Comparison of ENCODE assay signal across 12 cellular contexts in genomic region chr16:28612359-28613280, GRCh38. TPM values are rescaled to one million over a fixed set of nuclear protein-coding genes. Genes with fewer than 3 reads are reported as not detected.
A peak's percentile ranks its signal among the peaks of the same experiment; 100 is the strongest.
DNase-seq lines count a peak whose midpoint lies in the region; ATAC-seq, FAIRE-seq and TF ChIP-seq lines count a peak whose summit lies in the region.
"Not testable (repeated sequence)": the region's sequence is repeated elsewhere in the genome, so short reads cannot be mapped to it uniquely, and the experiment has no call there.
"Had no signal": no experiment of that assay in that cellular context is flagged by ENCODE, and none has a peak within 500 bp of the region (broad histone marks: within the 10 kb centered on the region; RNA-seq: fewer than 3 reads in every experiment).

No MANE protein-coding gene starts in this region.

- not testable (repeated sequence) for H3K4me1 ChIP-seq in RWPE2 (ENCODE audit: insufficient read depth, poor library complexity, severe bottlenecking); aorta (ENCODE audit: control insufficient read depth in 1 of 2, insufficient read depth in 2 of 2, low read length in 2 of 2)

- not testable (repeated sequence) for H3K4me3 Mint-ChIP-seq in activated T-helper 17 cell treated with anti-CD3 and anti-CD28 coated beads, Interleukin-2, amount 50 U/mL, for 72 hours; naive B cell

- not testable (repeated sequence) for H3K27ac Mint-ChIP-seq in activated T-helper 17 cell treated with anti-CD3 and anti-CD28 coated beads, Interleukin-2, amount 50 U/mL, for 72 hours; naive B cell

- TF ChIP-seq CTCF in RWPE2 (IDR thresholded peaks at IDR 0.05; ENCODE audit: poor library complexity, severe bottlenecking): not testable (repeated sequence)

- not testable (repeated sequence) for H3K36me3 Mint-ChIP-seq in activated T-helper 17 cell treated with anti-CD3 and anti-CD28 coated beads, Interleukin-2, amount 50 U/mL, for 72 hours (ENCODE audit: low read depth); naive B cell

- H3K27ac ChIP-seq in RWPE2 (ENCODE audit: poor library complexity, severe bottlenecking); aorta (ENCODE audit: low read depth in 1 of 2, low read length in 2 of 2): not testable (repeated sequence)

- not testable (repeated sequence) for H3K9me3 Mint-ChIP-seq in activated T-helper 17 cell treated with anti-CD3 and anti-CD28 coated beads, Interleukin-2, amount 50 U/mL, for 72 hours; naive B cell

- ATAC-seq in GM19397 (IDR thresholded peaks at IDR 0.05; ENCODE audit: unreplicated experiment) (peak; percentile 72), HG02588 (IDR thresholded peaks at IDR 0.05; ENCODE audit: unreplicated experiment) (peak; percentile 46), RWPE2 (ENCODE audit: low read depth) (peak; percentile 73), Right ventricle myocardium inferior (peak; percentile 20), naive B cell (ENCODE audit: low read depth in 2 of 2) (peak; percentile 82 to 89), aorta (ENCODE audit: low FRiP score) (peak; percentile 33)
- peak; percentile 94 for ATAC-seq in activated T-helper 17 cell treated with anti-CD3 and anti-CD28 coated beads, Interleukin-2, amount 50 U/mL, for 72 hours (replicated peaks)

- not testable (repeated sequence) for H3K9me3 ChIP-seq in RWPE2 (ENCODE audit: severe bottlenecking); aorta (ENCODE audit: control insufficient read depth, low read length)

- H3K36me3 ChIP-seq in RWPE2 (ENCODE audit: low read depth); aorta (ENCODE audit: control insufficient read depth in 1 of 2, insufficient read depth in 2 of 2, low read length in 1 of 2): not testable (repeated sequence)

- H3K27me3 ChIP-seq in RWPE2 (ENCODE audit: insufficient read depth, poor library complexity, severe bottlenecking); aorta (ENCODE audit: control insufficient read depth in 1 of 2, insufficient read depth in 2 of 2, low read length in 1 of 2): not testable (repeated sequence)

- WGBS in aorta, 2 donors: no CpG with 5 or more reads among the region's 17 CpGs

- not testable (repeated sequence) for H3K4me3 ChIP-seq in RWPE2 (ENCODE audit: severe bottlenecking); aorta (ENCODE audit: low read length in 2 of 2)

- intact Hi-C loops in Right ventricle myocardium inferior (cut with DNase I); aorta (cut with DNase I): not testable (repeated sequence)

- not testable (repeated sequence) for H3K4me1 Mint-ChIP-seq in activated T-helper 17 cell treated with anti-CD3 and anti-CD28 coated beads, Interleukin-2, amount 50 U/mL, for 72 hours; naive B cell

- not testable (repeated sequence) for H3K27me3 Mint-ChIP-seq in activated T-helper 17 cell treated with anti-CD3 and anti-CD28 coated beads, Interleukin-2, amount 50 U/mL, for 72 hours; naive B cell

- peak; percentile 97 for FAIRE-seq in GM18507 (lab: Jason Lieb, UNC)

- DNase-seq in GM18507 (ENCODE audit: extremely low spot score, insufficient read length, low read depth); RWPE2 (ENCODE audit: low spot score); Right ventricle myocardium inferior (ENCODE audit: missing footprints); naive B cell; aorta: not testable (repeated sequence)

RNA-seq across cellular contexts. Expression of gene SULT1A1, which starts 2.8 kb away (rescaled TPM):
- 1 to 10 TPM; 5.9 to 7.1 TPM for total RNA-seq in activated T-helper 17 cell treated with anti-CD3 and anti-CD28 coated beads, Interleukin-2, amount 50 U/mL, for 72 hours
- total RNA-seq in Right ventricle myocardium inferior (14.8 TPM), aorta (10 to 100 TPM in 1 of 2 donors, 1 to 10 TPM in 1; 6.7 to 29.8 TPM)
- polyA plus RNA-seq in naive B cell (ENCODE audit: low read depth in 6 of 6) (1 to 10 TPM in 3 of 6 donors, under 1 TPM in 2, not detected in 1; 0.90 to 3.6 (median 1.2) TPM), aorta (10 to 100 TPM in 1 of 2 donors, 1 to 10 TPM in 1; 5.0 to 43.8 TPM)

RNA-seq across cellular contexts. Expression of gene SULT1A2, which starts 15.8 kb away (rescaled TPM):
- under 1 TPM in 1 of 2 donors, not detected in 1; 0.48 TPM for total RNA-seq in activated T-helper 17 cell treated with anti-CD3 and anti-CD28 coated beads, Interleukin-2, amount 50 U/mL, for 72 hours
- total RNA-seq in Right ventricle myocardium inferior (1.8 TPM), aorta (1 to 10 TPM in 1 of 2 donors, under 1 TPM in 1; 0.81 to 1.8 TPM)
- polyA plus RNA-seq in naive B cell (ENCODE audit: low read depth in 6 of 6) (under 1 TPM in 1 of 6 donors, not detected in 5; 0.20 TPM), aorta (1 to 10 TPM in 1 of 2 donors, not detected in 1; 9.8 TPM)
- total RNA-seq: bronchial epithelial cell had no signal

RNA-seq across cellular contexts. Expression of gene NPIPB8, which starts 25.2 kb away (rescaled TPM):
- total RNA-seq in activated T-helper 17 cell treated with anti-CD3 and anti-CD28 coated beads, Interleukin-2, amount 50 U/mL, for 72 hours: not detected
- total RNA-seq in Right ventricle myocardium inferior (not detected), aorta (1 to 10 TPM; 2.6 to 8.6 TPM)
- polyA plus RNA-seq in naive B cell (ENCODE audit: low read depth in 6 of 6) (not detected), aorta (not detected)
- total RNA-seq: bronchial epithelial cell, left ventricle myocardium superior had no signal
- polyA plus RNA-seq: CD14-positive monocyte, immature natural killer cell had no signal

RNA-seq across cellular contexts. Expression of gene SGF29, which starts 58.9 kb away (rescaled TPM):
- total RNA-seq in activated T-helper 17 cell treated with anti-CD3 and anti-CD28 coated beads, Interleukin-2, amount 50 U/mL, for 72 hours: 10 to 100 TPM; 14.7 to 18.5 TPM
- total RNA-seq in Right ventricle myocardium inferior (20.2 TPM), aorta (10 to 100 TPM; 19.7 to 20.7 TPM)
- polyA plus RNA-seq in naive B cell (ENCODE audit: low read depth in 6 of 6) (10 to 100 TPM; 35.1 to 66.2 (median 50.2) TPM), aorta (10 to 100 TPM; 17.4 to 41.6 TPM)

Comparison
In these comparisons a context has a peak if more than half of its experiments do, and no peak if none do; other contexts are left out.
1. ATAC-seq: peak in every context shown above with its lines; median percentile 94 in activated T-helper 17 cell treated with anti-CD3 and anti-CD28 coated beads, Interleukin-2, amount 50 U/mL, for 72 hours; 86 in naive B cell; 73 in RWPE2; 72 in GM19397; 46 in HG02588; 33 in aorta; 20 in Right ventricle myocardium inferior.